In genomic region chr2:105114551-105114950, GRCh38 we compare ENCODE assay signal across 8 cellular contexts.
DNase-seq lines count a peak whose midpoint lies in the region; ATAC-seq, FAIRE-seq and TF ChIP-seq lines count a peak whose summit lies in the region.

No MANE protein-coding gene starts in this region.

- H3K27ac Mint-ChIP-seq in activated CD8-positive, alpha-beta memory T cell treated with anti-CD3 and anti-CD28 coated beads, Interleukin-2, amount 10 ng/mL, durations not matched to agents 7 days and 5 days: no peak overlapping the region

- TF ChIP-seq CTCF in C4-2B (conservative IDR thresholded peaks at IDR 0.05) (peak; percentile 78), retinal pigment epithelial cell (conservative IDR thresholded peaks at IDR 0.05; ENCODE audit: low read depth, low read length) (peak; percentile 63)

- no peaks in the 10 kb centered on the region for H3K36me3 Mint-ChIP-seq in activated CD8-positive, alpha-beta memory T cell treated with anti-CD3 and anti-CD28 coated beads, Interleukin-2, amount 10 ng/mL, durations not matched to agents 7 days and 5 days

- H3K4me3 Mint-ChIP-seq in activated CD8-positive, alpha-beta memory T cell treated with anti-CD3 and anti-CD28 coated beads, Interleukin-2, amount 10 ng/mL, durations not matched to agents 7 days and 5 days: no peak overlapping the region

- H3K27me3 Mint-ChIP-seq in activated CD8-positive, alpha-beta memory T cell treated with anti-CD3 and anti-CD28 coated beads, Interleukin-2, amount 10 ng/mL, durations not matched to agents 7 days and 5 days: no peaks in the 10 kb centered on the region

- H3K4me3 ChIP-seq in retinal pigment epithelial cell (ENCODE audit: low read length): no peak overlapping the region

- no peaks in the 10 kb centered on the region for H3K4me1 Mint-ChIP-seq in activated CD8-positive, alpha-beta memory T cell treated with anti-CD3 and anti-CD28 coated beads, Interleukin-2, amount 10 ng/mL, durations not matched to agents 7 days and 5 days

- no peak overlapping the region for H3K27ac ChIP-seq in C4-2B

- ATAC-seq in GM19438 (IDR thresholded peaks at IDR 0.05; ENCODE audit: low read depth, unreplicated experiment): peak; percentile 52
- no peak for ATAC-seq in GM18873 (IDR thresholded peaks at IDR 0.05; ENCODE audit: low FRiP score, unreplicated experiment)
- no peak for ATAC-seq in activated CD8-positive, alpha-beta memory T cell treated with anti-CD3 and anti-CD28 coated beads, Interleukin-2, amount 10 ng/mL, durations not matched to agents 7 days and 5 days

- CTCF ChIA-PET in activated CD8-positive, alpha-beta memory T cell treated with anti-CD3 and anti-CD28 coated beads, Interleukin-2, amount 10 ng/mL, durations not matched to agents 7 days and 5 days (lab: Charles Lee): interaction anchor here (0.7 to 4.8 kb wide), 13 partner anchors 14 to 147 kb away, joined by 3 to 96 read pairs (median 4); partner anchors contain the start of gene GPR45

- peak; percentile 58 for DNase-seq in NCI-H1694 treated with DMSO at 0.1 percent for 48 hours (lab: John Stamatoyannopoulos, UW)
- peak; percentile 55 for DNase-seq in germinal center (ENCODE audit: low spot score)
- peak; percentile 32 for DNase-seq in retinal pigment epithelial cell (ENCODE audit: low read depth)
- DNase-seq in activated CD8-positive, alpha-beta memory T cell treated with anti-CD3 and anti-CD28 coated beads, Interleukin-2, amount 10 ng/mL, durations not matched to agents 7 days and 5 days: no peak

- FAIRE-seq in TTC549 (lab: Jason Lieb, UNC): peak; percentile 94

- H3K9me3 Mint-ChIP-seq in activated CD8-positive, alpha-beta memory T cell treated with anti-CD3 and anti-CD28 coated beads, Interleukin-2, amount 10 ng/mL, durations not matched to agents 7 days and 5 days (ENCODE audit: low read depth): no peaks in the 10 kb centered on the region
